In genomic region chr2:176856645-176857044, GRCh38 we compare ENCODE assay signal across 15 cellular contexts.
"Had no signal": no experiment of that assay in that cellular context is flagged by ENCODE, and none has a peak within 500 bp of the region (broad histone marks: within the 10 kb centered on the region; RNA-seq: fewer than 3 reads in every experiment).

No MANE protein-coding gene starts in this region.

- DNase-seq: activated effector memory CD4-positive, alpha-beta T cell treated with Interleukin-2 at 50 U/mL for 16 hours; activated T-cell treated with anti-CD3 and anti-CD28 coated beads, Interleukin-2, amount 50 U/mL, for 1 hour; anterior cingulate cortex; dorsolateral prefrontal cortex; heart left ventricle; islet precursor cell; left lung; mucosa of descending colon; nephron progenitor cell; psoas muscle; right lobe of liver; stimulated activated naive B cell treated with anti-CD40 and anti-IgM and Interleukin-4, amounts not matched to agents 10 μg/mL and 1 μg/mL and 100 μg/mL, for 72 hours; T1000; transverse colon had no signal

- H3K9me3 Mint-ChIP-seq: activated naive CD4-positive, alpha-beta T cell treated with anti-CD3 and anti-CD28 coated beads, Interleukin-2, amount 50 U/mL, for 24 hours; nephron progenitor cell had no signal

- H3K4me3 ChIP-seq: dorsolateral prefrontal cortex, heart left ventricle, left lung, mucosa of descending colon, psoas muscle, right lobe of liver, transverse colon had no signal

- H3K4me1 ChIP-seq: heart left ventricle, left lung, psoas muscle, right lobe of liver had no signal

- H3K27ac Mint-ChIP-seq: activated naive CD4-positive, alpha-beta T cell treated with anti-CD3 and anti-CD28 coated beads, Interleukin-2, amount 50 U/mL, for 24 hours; stimulated activated naive B cell treated with anti-CD40 and anti-IgM and Interleukin-4, amounts not matched to agents 10 μg/mL and 1 μg/mL and 100 μg/mL, for 72 hours had no signal

- H3K36me3 Mint-ChIP-seq: activated naive CD4-positive, alpha-beta T cell treated with anti-CD3 and anti-CD28 coated beads, Interleukin-2, amount 50 U/mL, for 24 hours; stimulated activated naive B cell treated with anti-CD40 and anti-IgM and Interleukin-4, amounts not matched to agents 10 μg/mL and 1 μg/mL and 100 μg/mL, for 72 hours had no signal

- ATAC-seq: heart left ventricle; left lung; mucosa of descending colon; psoas muscle; right lobe of liver; stimulated activated naive B cell treated with anti-CD40 and anti-IgM and Interleukin-4, amounts not matched to agents 10 μg/mL and 1 μg/mL and 100 μg/mL, for 72 hours had no signal

- H3K27me3 Mint-ChIP-seq: activated naive CD4-positive, alpha-beta T cell treated with anti-CD3 and anti-CD28 coated beads, Interleukin-2, amount 50 U/mL, for 24 hours had no signal

- H3K36me3 ChIP-seq: heart left ventricle, left lung, right lobe of liver, transverse colon had no signal

- H3K4me3 Mint-ChIP-seq: activated naive CD4-positive, alpha-beta T cell treated with anti-CD3 and anti-CD28 coated beads, Interleukin-2, amount 50 U/mL, for 24 hours; nephron progenitor cell; stimulated activated naive B cell treated with anti-CD40 and anti-IgM and Interleukin-4, amounts not matched to agents 10 μg/mL and 1 μg/mL and 100 μg/mL, for 72 hours had no signal

- H3K27me3 ChIP-seq: left lung, transverse colon had no signal

- H3K4me1 Mint-ChIP-seq: stimulated activated naive B cell treated with anti-CD40 and anti-IgM and Interleukin-4, amounts not matched to agents 10 μg/mL and 1 μg/mL and 100 μg/mL, for 72 hours had no signal

- H3K27ac ChIP-seq: dorsolateral prefrontal cortex, heart left ventricle, left lung, psoas muscle, right lobe of liver, transverse colon had no signal

- H3K9me3 ChIP-seq: heart left ventricle, left lung, mucosa of descending colon, psoas muscle, right lobe of liver, transverse colon had no signal
